Comparison of ENCODE assay signal across 20 cellular contexts in genomic region chr2:25255745-25256485, GRCh38.
DNase-seq lines count a peak whose midpoint lies in the region; ATAC-seq, FAIRE-seq and TF ChIP-seq lines count a peak whose summit lies in the region.
"Had no signal": no experiment of that assay in that cellular context is flagged by ENCODE, and none has a peak within 500 bp of the region (broad histone marks: within the 10 kb centered on the region; RNA-seq: fewer than 3 reads in every experiment).

No MANE protein-coding gene starts in this region.

- WGBS in heart right ventricle, 2 donors = 90 to 92% methylated on average over 15 of the region's 15 CpGs

- peaks cover 3% of the 10 kb centered on the region for H3K27me3 Mint-ChIP-seq in astrocyte (ENCODE audit: low read depth, unreplicated experiment)
- no peaks in the 10 kb centered on the region for H3K27me3 Mint-ChIP-seq in nephron (ENCODE audit: low read depth)
- H3K27me3 Mint-ChIP-seq in type B pancreatic cell = no peaks in the 10 kb centered on the region

- TF ChIP-seq CTCF in right atrium auricular region (IDR thresholded peaks at IDR 0.05) (no peak), heart right ventricle (IDR thresholded peaks at IDR 0.05) (no peak), astrocyte (IDR thresholded peaks at IDR 0.05; ENCODE audit: insufficient read depth, low read depth, low read length) (no peak), nephron (IDR thresholded peaks at IDR 0.05; ENCODE audit: unreplicated experiment in 3 of 3) (no peak), type B pancreatic cell (conservative IDR thresholded peaks at IDR 0.05) (no peak), foreskin keratinocyte (conservative IDR thresholded peaks at IDR 0.05) (no peak)

- H3K4me3 Mint-ChIP-seq in astrocyte (ENCODE audit: unreplicated experiment) (no peak overlapping the region), nephron (peak overlapping the region in 2 of 3 experiments; percentile 8 to 26), type B pancreatic cell (peak overlapping the region; percentile 2)

- H3K36me3 ChIP-seq in right atrium auricular region (peaks cover 20% of the 10 kb centered on the region), heart right ventricle (peaks cover 0 to 60% (median 17%) of the 10 kb centered on the region in 9 donors), astrocyte (ENCODE audit: insufficient read depth, low read length) (no peaks in the 10 kb centered on the region)

- H3K27me3 ChIP-seq in right atrium auricular region (no peaks in the 10 kb centered on the region), heart right ventricle (no peaks in the 10 kb centered on the region), astrocyte (ENCODE audit: insufficient read depth, low read length) (no peaks in the 10 kb centered on the region), foreskin keratinocyte (no peaks in the 10 kb centered on the region)
- H3K27me3 ChIP-seq: gastrocnemius medialis, tibial artery had no signal

- H3K9me3 ChIP-seq in right atrium auricular region (no peaks in the 10 kb centered on the region), heart right ventricle (no peaks in the 10 kb centered on the region), astrocyte (ENCODE audit: insufficient read depth, low read depth, low read length) (no peaks in the 10 kb centered on the region)
- H3K9me3 ChIP-seq: Caco-2, gastrocnemius medialis, tibial artery had no signal

- no peak overlapping the region for H2AFZ ChIP-seq in astrocyte (ENCODE audit: low read depth, low read length)

- peaks cover 27% of the 10 kb centered on the region for H3K36me3 Mint-ChIP-seq in astrocyte (ENCODE audit: low read depth, unreplicated experiment)
- H3K36me3 Mint-ChIP-seq in nephron (ENCODE audit: low read depth) = peaks cover 42% of the 10 kb centered on the region
- H3K36me3 Mint-ChIP-seq in type B pancreatic cell = peaks cover 36% of the 10 kb centered on the region

- H3K4me3 ChIP-seq in right atrium auricular region (no peak overlapping the region), heart right ventricle (no peak overlapping the region), astrocyte (ENCODE audit: insufficient read depth, low read depth, low read length) (no peak overlapping the region)
- H3K4me3 ChIP-seq: gastrocnemius medialis, tibial artery had no signal

- no peak for DNase-seq in right atrium auricular region (ENCODE audit: low spot score)
- no peak for DNase-seq in heart right ventricle
- DNase-seq in astrocyte (ENCODE audit: low read depth) = no peak
- DNase-seq in type B pancreatic cell (ENCODE audit: extremely low spot score, unreplicated experiment) = no peak
- no peak for DNase-seq in NCI-H2171 treated with DMSO at 0.1 percent for 48 hours (lab: John Stamatoyannopoulos, UW)
- DNase-seq in foreskin keratinocyte = no peak
- DNase-seq: activated CD4-positive, alpha-beta T cell treated with anti-CD3 and anti-CD28 coated beads for 48 hours; activated CD8-positive, alpha-beta memory T cell treated with anti-CD3 and anti-CD28 coated beads, Interleukin-2, amount 50 U/mL, for 48 hours; gastrocnemius medialis; Karpas-422; midbrain; NCI-H2029 treated with DMSO at 0.1 percent for 48 hours; NCI-H510A treated with DMSO at 0.1 percent for 48 hours; RPMI8226; tibial artery had no signal

- H3K4me2 ChIP-seq in astrocyte (ENCODE audit: low read length) = no peak overlapping the region

- peak overlapping the region; percentile 40 to 62 for H3K27ac ChIP-seq in right atrium auricular region
- peak overlapping the region in 3 of 10 donors; percentile 37 to 67 (median 67) for H3K27ac ChIP-seq in heart right ventricle
- H3K27ac ChIP-seq in astrocyte (ENCODE audit: low read depth, low read length) = no peak overlapping the region
- H3K27ac ChIP-seq in foreskin keratinocyte = no peak overlapping the region
- H3K27ac ChIP-seq: tibial artery had no signal

- intact Hi-C loops in heart right ventricle (cut with DNase I) = loop anchor here in 1 of 10 donors (5.0 kb wide), 1 partner anchor 86 kb away; the partner anchor contains the start of gene DNMT3A

- H3K9me3 Mint-ChIP-seq in astrocyte (ENCODE audit: unreplicated experiment) = peaks cover 4% of the 10 kb centered on the region
- no peaks in the 10 kb centered on the region for H3K9me3 Mint-ChIP-seq in nephron
- no peaks in the 10 kb centered on the region for H3K9me3 Mint-ChIP-seq in type B pancreatic cell

- no peaks in the 10 kb centered on the region for H4K20me1 ChIP-seq in astrocyte (ENCODE audit: insufficient read depth, low read length)

- ATAC-seq in heart right ventricle (no peak), foreskin keratinocyte (no peak), GM21447 (IDR thresholded peaks at IDR 0.05; ENCODE audit: unreplicated experiment) (no peak)

- FAIRE-seq in astrocyte (lab: Jason Lieb, UNC) = no peak
- FAIRE-seq: bronchial epithelial cell, GM18507 had no signal

- peaks cover 4% of the 10 kb centered on the region for H3K79me2 ChIP-seq in astrocyte (ENCODE audit: insufficient read depth, low read length)

- peak overlapping the region; percentile 91 for H3K27ac Mint-ChIP-seq in astrocyte (ENCODE audit: unreplicated experiment)
- H3K27ac Mint-ChIP-seq in nephron = peak overlapping the region; percentile 33 to 99 (median 50)
- H3K27ac Mint-ChIP-seq in type B pancreatic cell = peak overlapping the region; percentile 35

- H3K4me1 ChIP-seq in right atrium auricular region = peaks cover 0 to 42% of the 10 kb centered on the region in 2 donors
- H3K4me1 ChIP-seq in heart right ventricle = peaks cover 18 to 45% (median 33%) of the 10 kb centered on the region in 9 donors
- H3K4me1 ChIP-seq in astrocyte (ENCODE audit: insufficient read depth, low read length) = peaks cover 26% of the 10 kb centered on the region
- H3K4me1 ChIP-seq in foreskin keratinocyte = no peaks in the 10 kb centered on the region

- H3K4me1 Mint-ChIP-seq in astrocyte (ENCODE audit: low read depth, unreplicated experiment) (peaks cover 14% of the 10 kb centered on the region), nephron (peaks cover 62% of the 10 kb centered on the region), type B pancreatic cell (ENCODE audit: unreplicated experiment) (peaks cover 51% of the 10 kb centered on the region)

- H3K9ac ChIP-seq in astrocyte (ENCODE audit: low read length) = no peak overlapping the region

Comparison
In these comparisons a context has a peak if more than half of its experiments do, and no peak if none do; other contexts are left out.
1. H3K27ac ChIP-seq: peak in right atrium auricular region (2 of 2); none in astrocyte (single experiment) and foreskin keratinocyte (single experiment).
2. H3K27ac Mint-ChIP-seq: peak in every context shown above with its lines; median percentile 91 in astrocyte; 50 in nephron; 35 in type B pancreatic cell.